In the genomic region with DNA sequence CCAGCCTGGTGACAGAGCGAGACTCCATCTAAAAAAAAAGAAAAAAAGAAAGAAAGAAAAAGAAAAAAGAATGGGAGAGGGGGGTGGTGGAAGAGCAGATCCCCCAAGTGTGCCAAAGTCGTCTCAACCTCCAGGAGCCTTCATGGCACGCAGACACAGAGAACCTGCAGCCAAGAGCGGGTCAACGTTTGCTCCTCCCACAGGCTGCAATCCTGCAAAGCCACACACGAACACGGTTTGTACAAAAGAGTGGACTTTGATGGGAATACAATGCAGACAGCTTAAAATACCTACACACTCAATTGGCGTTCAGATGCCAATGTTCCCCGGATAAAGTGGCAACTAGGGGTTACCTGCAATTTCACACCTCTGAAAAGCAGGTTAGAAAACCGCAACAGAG, we compare ENCODE assay signal across 1 cellular context.
TF ChIP-seq lines count a peak whose summit lies in the region.

No MANE protein-coding gene starts in this region.

TF ChIP-seq in WTC11, 78 proteins besides CTCF, POLR2A, EP300 and RAD21 (continued from another document):
- TF ChIP-seq, protein P1, sequence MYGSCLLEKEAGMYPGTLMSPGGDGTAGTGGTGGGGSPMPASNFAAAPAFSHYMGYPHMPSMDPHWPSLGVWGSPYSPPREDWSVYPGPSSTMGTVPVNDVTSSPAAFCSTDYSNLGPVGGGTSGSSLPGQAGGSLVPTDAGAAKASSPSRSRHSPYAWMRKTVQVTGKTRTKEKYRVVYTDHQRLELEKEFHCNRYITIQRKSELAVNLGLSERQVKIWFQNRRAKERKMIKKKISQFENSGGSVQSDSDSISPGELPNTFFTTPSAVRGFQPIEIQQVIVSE (CRISPR knock-in tag; IDR thresholded peaks at IDR 0.05; ENCODE audit: borderline replicate concordance), result no peak
- TF ChIP-seq JAZF1 (CRISPR knock-in tag; IDR thresholded peaks at IDR 0.05) (no peak), MXD4 (CRISPR knock-in tag; IDR thresholded peaks at IDR 0.05; ENCODE audit: borderline replicate concordance) (no peak), EMX1 (CRISPR knock-in tag; IDR thresholded peaks at IDR 0.05) (no peak), ZNF423 (CRISPR knock-in tag; IDR thresholded peaks at IDR 0.05) (no peak), SP1 (CRISPR knock-in tag; conservative IDR thresholded peaks at IDR 0.05) (no peak), IRF1 (CRISPR knock-in tag; IDR thresholded peaks at IDR 0.05) (no peak), GRHL2 (CRISPR knock-in tag; IDR thresholded peaks at IDR 0.05; ENCODE audit: insufficient replicate concordance, severe bottlenecking) (no peak), FOXK1 (CRISPR knock-in tag; IDR thresholded peaks at IDR 0.05) (no peak)
- TF ChIP-seq, protein P2, sequence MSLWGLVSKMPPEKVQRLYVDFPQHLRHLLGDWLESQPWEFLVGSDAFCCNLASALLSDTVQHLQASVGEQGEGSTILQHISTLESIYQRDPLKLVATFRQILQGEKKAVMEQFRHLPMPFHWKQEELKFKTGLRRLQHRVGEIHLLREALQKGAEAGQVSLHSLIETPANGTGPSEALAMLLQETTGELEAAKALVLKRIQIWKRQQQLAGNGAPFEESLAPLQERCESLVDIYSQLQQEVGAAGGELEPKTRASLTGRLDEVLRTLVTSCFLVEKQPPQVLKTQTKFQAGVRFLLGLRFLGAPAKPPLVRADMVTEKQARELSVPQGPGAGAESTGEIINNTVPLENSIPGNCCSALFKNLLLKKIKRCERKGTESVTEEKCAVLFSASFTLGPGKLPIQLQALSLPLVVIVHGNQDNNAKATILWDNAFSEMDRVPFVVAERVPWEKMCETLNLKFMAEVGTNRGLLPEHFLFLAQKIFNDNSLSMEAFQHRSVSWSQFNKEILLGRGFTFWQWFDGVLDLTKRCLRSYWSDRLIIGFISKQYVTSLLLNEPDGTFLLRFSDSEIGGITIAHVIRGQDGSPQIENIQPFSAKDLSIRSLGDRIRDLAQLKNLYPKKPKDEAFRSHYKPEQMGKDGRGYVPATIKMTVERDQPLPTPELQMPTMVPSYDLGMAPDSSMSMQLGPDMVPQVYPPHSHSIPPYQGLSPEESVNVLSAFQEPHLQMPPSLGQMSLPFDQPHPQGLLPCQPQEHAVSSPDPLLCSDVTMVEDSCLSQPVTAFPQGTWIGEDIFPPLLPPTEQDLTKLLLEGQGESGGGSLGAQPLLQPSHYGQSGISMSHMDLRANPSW (CRISPR knock-in tag; conservative IDR thresholded peaks at IDR 0.05; ENCODE audit: low read depth), result no peak
